Comparison of ENCODE assay signal across 1 cellular context in the genomic region with DNA sequence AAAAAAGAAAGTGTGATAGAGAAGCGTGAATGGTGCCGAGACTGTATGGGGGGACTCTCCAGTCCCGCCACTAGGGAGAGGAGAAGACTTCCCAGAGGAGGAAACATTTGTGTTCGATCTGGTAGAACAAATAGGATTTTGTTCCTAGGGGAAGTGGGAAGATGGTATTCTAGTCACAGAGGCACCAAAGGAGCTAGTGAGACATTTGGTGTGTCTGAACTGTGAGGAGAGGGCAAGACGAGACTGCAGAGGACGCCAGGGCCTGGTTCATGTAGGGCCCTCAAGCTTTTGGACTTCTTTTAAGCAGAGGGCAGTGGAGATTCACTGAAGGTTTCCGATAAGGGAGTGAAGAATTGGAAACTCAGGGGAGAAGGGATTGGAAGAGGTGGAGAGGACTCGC.
TF ChIP-seq lines count a peak whose summit lies in the region.

No MANE protein-coding gene starts in this region.

TF ChIP-seq in SK-N-SH, 30 proteins besides CTCF, POLR2A, EP300 and RAD21 (continued from another document):
- no peak for TF ChIP-seq RXRA (IDR thresholded peaks at IDR 0.05; ENCODE audit: borderline replicate concordance, low read depth)
- no peak for TF ChIP-seq NRF1 (IDR thresholded peaks at IDR 0.05; ENCODE audit: low read depth, low read length)
- TF ChIP-seq MAX (IDR thresholded peaks at IDR 0.05; ENCODE audit: low read depth), result no peak
- no peak for TF ChIP-seq YY1 (IDR thresholded peaks at IDR 0.05; ENCODE audit: low read depth)
- TF ChIP-seq TAF1 (IDR thresholded peaks at IDR 0.05; ENCODE audit: borderline replicate concordance, low read depth, low read length), result no peak
- no peak for TF ChIP-seq SIN3A (IDR thresholded peaks at IDR 0.05; ENCODE audit: borderline replicate concordance, low read depth, low read length)
- TF ChIP-seq EZH2phosphoT487 (IDR thresholded peaks at IDR 0.05; ENCODE audit: borderline replicate concordance, low read depth), result no peak
- no peak for TF ChIP-seq POLR2AphosphoS5 (IDR thresholded peaks at IDR 0.05; ENCODE audit: low read depth, low read length)
- TF ChIP-seq FOXJ3 (CRISPR knock-in tag; IDR thresholded peaks at IDR 0.05), result no peak
